ENCODE assay signal across 30 cellular contexts in the genomic region with DNA sequence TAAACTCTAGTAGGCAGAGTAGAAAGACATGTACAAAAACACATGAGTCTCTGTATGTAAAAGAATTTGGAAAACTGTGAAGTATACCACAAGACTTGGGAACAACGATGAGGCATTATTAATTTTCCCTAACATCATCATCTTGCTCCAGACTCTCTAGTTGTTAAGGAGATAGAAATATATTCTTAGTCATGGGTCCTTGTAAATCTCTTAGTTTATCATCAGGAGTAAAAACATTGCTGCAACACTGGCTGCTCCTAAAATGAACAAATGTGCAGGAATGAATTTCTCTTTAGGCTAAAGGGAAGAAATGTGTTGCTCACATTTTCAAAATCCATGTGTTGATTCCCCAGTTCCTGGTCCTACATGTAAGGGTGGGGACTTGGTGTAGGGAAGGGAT.
"Had no signal": no experiment of that assay in that cellular context is flagged by ENCODE, and none has a peak within 500 bp of the region (broad histone marks: within the 10 kb centered on the region; RNA-seq: fewer than 3 reads in every experiment).

No MANE protein-coding gene starts in this region.

- H3K4me1 ChIP-seq: adrenal gland, body of pancreas, breast epithelium had no signal

- H3K9me3 ChIP-seq: adrenal gland, body of pancreas, breast epithelium had no signal

- H3K4me3 ChIP-seq: adrenal gland, body of pancreas, breast epithelium had no signal

- H3K27me3 ChIP-seq: adrenal gland, body of pancreas, brain microvascular endothelial cell, breast epithelium had no signal

- H3K36me3 ChIP-seq: adrenal gland, brain microvascular endothelial cell, breast epithelium, WERI-Rb-1 had no signal

- DNase-seq: activated CD4-positive, alpha-beta memory T cell treated with anti-CD3 and anti-CD28 coated beads for 36 hours; activated CD4-positive, alpha-beta T cell treated with anti-CD3 and anti-CD28 coated beads for 4 hours; activated CD4-positive, alpha-beta T cell treated with anti-CD3 and anti-CD28 coated beads, Interleukin-2, amount 10 ng/mL, durations not matched to agents 24 days and 14 days; activated CD4-positive, alpha-beta T cell treated with anti-CD3 and anti-CD28 coated beads, Interleukin-2, amount 50 U/mL, for 1 hour; activated CD4-positive, alpha-beta T cell treated with anti-CD3 and anti-CD28 coated beads, Interleukin-2, amount 50 U/mL, for 4 hours; activated CD4-positive, CD25-positive, alpha-beta regulatory T cell; activated CD8-positive, alpha-beta memory T cell treated with anti-CD3 and anti-CD28 coated beads, Interleukin-2, amount 50 U/mL, for 4 hours; activated CD8-positive, alpha-beta T cell treated with anti-CD3 and anti-CD28 coated beads for 36 hours; activated effector memory CD4-positive, alpha-beta T cell treated with anti-CD3 and anti-CD28 coated beads, Interleukin-2, amount 50 U/mL, for 16 hours; activated gamma-delta T cell treated with Interleukin-2 at 50 U/mL for 16 hours; activated naive CD4-positive, alpha-beta T cell; activated naive CD4-positive, alpha-beta T cell treated with anti-CD3 and anti-CD28 coated beads for 36 hours; activated naive CD4-positive, alpha-beta T cell treated with anti-CD3 and anti-CD28 coated beads, Interleukin-2, amount 50 U/mL, for 16 hours; activated naive CD8-positive, alpha-beta T cell treated with anti-CD3 and anti-CD28 coated beads for 36 hours; activated T-cell treated with anti-CD3 and anti-CD28 coated beads for 4 hours; activated T-cell treated with anti-CD3 and anti-CD28 coated beads, Interleukin-2, amount 50 U/mL, for 1 hour; activated T-cell treated with anti-CD3 and anti-CD28 coated beads, Interleukin-2, amount 50 U/mL, for 4 hours; activated T-cell treated with anti-CD3 and anti-CD28 coated beads, Interleukin-2, amount 50 U/mL, for 72 hours; adrenal gland; amniotic stem cell; aorta; body of pancreas; brain microvascular endothelial cell; caudate nucleus; cerebellar nuclear complex; T-helper 1 cell; T-helper 2 cell; T-helper 9 cell; WERI-Rb-1 had no signal

- H3K27ac ChIP-seq: adrenal gland, body of pancreas, brain microvascular endothelial cell, breast epithelium, WERI-Rb-1 had no signal
